In genomic region chrX:23811135-23811781, GRCh38 we compare ENCODE assay signal across 12 cellular contexts. TPM values are rescaled to one million over a fixed set of nuclear protein-coding genes. Genes with fewer than 3 reads are reported as not detected.
A peak's percentile ranks its signal among the peaks of the same experiment; 100 is the strongest.
DNase-seq lines count a peak whose midpoint lies in the region; ATAC-seq lines count a peak whose summit lies in the region.
"Had no signal": no experiment of that assay in that cellular context is flagged by ENCODE, and none has a peak within 500 bp of the region (broad histone marks: within the 10 kb centered on the region; RNA-seq: fewer than 3 reads in every experiment).

No MANE protein-coding gene starts in this region.

- no peaks in the 10 kb centered on the region for H3K27me3 ChIP-seq in HAP-1 (ENCODE audit: low read depth)

- ATAC-seq in sciatic nerve: peak; percentile 87
- ATAC-seq: HCT116 had no signal

- peak overlapping the region; percentile 7 for H3K4me3 ChIP-seq in HAP-1

- in situ Hi-C loops in HAP-1 (cut with MboI; ENCODE audit: low sequenced_read_pairs): no loop called here
- in situ Hi-C loops in G401 (cut with HindIII; ENCODE audit: low sequenced_read_pairs): no loop called here

- H3K36me3 ChIP-seq in HAP-1 (replicated peaks): no peaks in the 10 kb centered on the region

- DNase-seq in HAP-1 (ENCODE audit: low spot score in 2 of 2) (peak; percentile 30 to 58), RPMI8226 (peak; percentile 31), fibroblast of peridontal ligament (ENCODE audit: extremely low read depth) (peak; percentile 42), sciatic nerve (ENCODE audit: low spot score) (no peak), NCI-H524 (lab: John Stamatoyannopoulos, UW) (no peak), G401 (ENCODE audit: low spot score) (no peak)
- no peak for DNase-seq in stimulated activated CD4-positive, alpha-beta T cell treated with anti-CD3 and anti-CD28 coated beads, Interleukin-4, amount 100 ng/mL, for 4 hours
- no peak for DNase-seq in activated effector memory CD4-positive, alpha-beta T cell treated with Interleukin-2 at 50 U/mL for 16 hours
- DNase-seq: aorta, DMS79 treated with DMSO at 0.1 percent for 48 hours, SHP77 had no signal

- intact Hi-C loops in sciatic nerve (cut with DNase I): no loop called here

- no peaks in the 10 kb centered on the region for H3K9me3 ChIP-seq in HAP-1

- H3K4me1 ChIP-seq in HAP-1: peaks cover 21% of the 10 kb centered on the region

RNA-seq across cellular contexts. Expression of gene SAT1, which starts 28.3 kb away (rescaled TPM):
- total RNA-seq in sciatic nerve: 417 TPM
- 466 and 512 TPM in 2 replicates for total RNA-seq in G401 (2014; rRNA removed; shearing (Covaris generic))

Comparison
In these comparisons a context has a peak if more than half of its experiments do, and no peak if none do; other contexts are left out.
1. DNase-seq: peak in HAP-1 (2 of 2), RPMI8226 (single experiment) and fibroblast of peridontal ligament (single experiment); none in sciatic nerve (single experiment), stimulated activated CD4-positive, alpha-beta T cell treated with anti-CD3 and anti-CD28 coated beads, Interleukin-4, amount 100 ng/mL, for 4 hours (0 of 2), NCI-H524 (0 of 2), G401 (single experiment) and activated effector memory CD4-positive, alpha-beta T cell treated with Interleukin-2 at 50 U/mL for 16 hours (single experiment).